Comparison of ENCODE assay signal across 9 cellular contexts in the genomic region with DNA sequence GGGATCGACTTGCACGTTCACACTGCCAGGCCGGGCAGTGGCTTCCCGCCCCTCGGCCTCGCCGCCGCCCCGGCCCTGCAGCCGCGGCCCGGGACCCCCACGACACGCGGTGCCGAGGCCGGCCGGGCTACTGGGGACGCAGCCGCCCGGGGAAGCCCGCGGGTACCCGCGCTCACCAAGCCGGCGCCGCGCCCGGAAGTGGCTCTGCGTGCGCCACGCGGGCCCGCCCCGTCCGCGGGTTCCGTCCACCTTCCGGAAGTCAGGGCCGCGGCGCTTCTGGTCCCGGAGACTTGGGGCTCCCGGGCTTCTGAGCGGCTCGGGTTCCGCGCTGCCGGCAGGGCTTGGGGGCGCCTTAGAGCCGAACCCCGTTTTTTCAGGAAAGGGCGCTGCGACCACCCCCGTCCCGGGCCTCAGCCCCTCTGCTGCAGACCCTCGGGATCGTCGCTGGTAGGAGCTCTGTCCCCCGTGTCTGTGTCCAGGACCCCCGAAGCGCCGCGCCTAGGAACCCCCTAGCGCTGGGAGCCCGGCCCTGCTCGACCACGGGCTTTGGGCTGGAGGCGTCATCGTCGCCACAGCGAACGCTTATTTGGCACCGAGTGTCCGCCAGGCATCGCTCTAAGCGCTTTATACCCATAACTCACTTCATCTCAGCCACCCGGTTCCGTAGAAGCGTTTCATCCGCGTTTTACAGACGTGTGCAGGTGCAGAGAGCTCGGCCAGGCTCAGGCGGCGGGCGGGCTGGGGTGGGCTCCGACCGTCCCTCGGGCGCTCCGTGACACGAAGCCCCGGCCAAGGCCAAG. TPM values are rescaled to one million over a fixed set of nuclear protein-coding genes. Genes with fewer than 3 reads are reported as not detected.
DNase-seq lines count a peak whose midpoint lies in the region; ATAC-seq, FAIRE-seq and TF ChIP-seq lines count a peak whose summit lies in the region.
"Had no signal": no experiment of that assay in that cellular context is flagged by ENCODE, and none has a peak within 500 bp of the region (broad histone marks: within the 10 kb centered on the region; RNA-seq: fewer than 3 reads in every experiment).

A gene with protein sequence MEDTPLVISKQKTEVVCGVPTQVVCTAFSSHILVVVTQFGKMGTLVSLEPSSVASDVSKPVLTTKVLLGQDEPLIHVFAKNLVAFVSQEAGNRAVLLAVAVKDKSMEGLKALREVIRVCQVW (minus strand): TSS at position 200 of the 800 bp plus-strand sequence. CDS start 693 bp downstream, outside the sequence.

- no peaks in the 10 kb centered on the region for H3K36me3 ChIP-seq in kidney (ENCODE audit: control insufficient read depth in 1 of 2, insufficient read depth in 2 of 2, low read length in 2 of 2)

- no peaks in the 10 kb centered on the region for H3K9me3 ChIP-seq in kidney (ENCODE audit: control insufficient read depth in 1 of 2, low read length in 2 of 2)

- peak within 1 kb of the TSS; percentile 87 to 88 for H3K27ac ChIP-seq in kidney (ENCODE audit: low read depth in 2 of 2, low read length in 2 of 2)

- TF ChIP-seq CTCF in AG09309 (IDR thresholded peaks at IDR 0.05; ENCODE audit: control insufficient read depth, insufficient read depth, low read depth, low read length, missing control alignments): peak; percentile 31
- peak; percentile 4 for TF ChIP-seq CTCF in kidney (IDR thresholded peaks at IDR 0.05; ENCODE audit: borderline replicate concordance, extremely low read depth, insufficient read depth)

- H3K27ac Mint-ChIP-seq in central memory CD8-positive, alpha-beta T cell (ENCODE audit: low read depth): peak within 1 kb of the TSS; percentile 86

- H3K4me3 ChIP-seq in AG09309 (ENCODE audit: control insufficient read depth, low read depth, low read length) (peak within 1 kb of the TSS; percentile 98), kidney (ENCODE audit: low read length in 2 of 2) (peak within 1 kb of the TSS; percentile 85 to 88)

- H3K4me1 Mint-ChIP-seq in central memory CD8-positive, alpha-beta T cell: peaks cover 21% of the 10 kb centered on the region

- peak within 1 kb of the TSS; percentile 87 to 90 for H3K9ac ChIP-seq in kidney (ENCODE audit: low read length in 2 of 2)

- peaks cover 7% of the 10 kb centered on the region for H3K36me3 Mint-ChIP-seq in central memory CD8-positive, alpha-beta T cell (ENCODE audit: insufficient read depth)

- H3K9me3 Mint-ChIP-seq in central memory CD8-positive, alpha-beta T cell: no peaks in the 10 kb centered on the region

- DNase-seq in AG09309 (ENCODE audit: low read depth): no peak
- DNase-seq in NCI-H345 (lab: John Stamatoyannopoulos, UW): peak; percentile 93
- DNase-seq in activated CD4-positive, CD25-positive, alpha-beta regulatory T cell treated with anti-CD3 and anti-CD28 coated beads, Interleukin-2, amount 50 U/mL, for 16 hours (ENCODE audit: low read depth, low spot score): peak; percentile 75
- DNase-seq in central memory CD8-positive, alpha-beta T cell (ENCODE audit: low spot score in 2 of 2): peak; percentile 76 to 79
- peak; percentile 98 for DNase-seq in kidney
- peak; percentile 73 to 83 for DNase-seq in stimulated activated CD4-positive, alpha-beta T cell treated with anti-CD3 and anti-CD28 coated beads, Interleukin-15, amount 100 ng/mL, for 1 hour (ENCODE audit: low read depth in 1 of 2, low spot score in 1 of 2)

- H3K27me3 Mint-ChIP-seq in central memory CD8-positive, alpha-beta T cell: no peaks in the 10 kb centered on the region

- no peak for FAIRE-seq in kidney (lab: Jason Lieb, UNC)
- FAIRE-seq: TTC549 had no signal

- peak within 1 kb of the TSS; percentile 81 for H3K4me3 Mint-ChIP-seq in central memory CD8-positive, alpha-beta T cell

- H3K4me1 ChIP-seq in kidney (ENCODE audit: control insufficient read depth in 1 of 2, insufficient read depth in 1 of 2, low read depth in 1 of 2, low read length in 2 of 2): peaks cover 16 to 20% of the 10 kb centered on the region in 2 donors

- ATAC-seq in GM18907 (IDR thresholded peaks at IDR 0.05; ENCODE audit: unreplicated experiment) (peak; percentile 83), HG03139 (IDR thresholded peaks at IDR 0.05; ENCODE audit: unreplicated experiment) (peak; percentile 84)
- ATAC-seq in central memory CD8-positive, alpha-beta T cell (replicated peaks; ENCODE audit: extremely low read depth, poor library complexity, severe bottlenecking): peak; percentile 92

- intact Hi-C loops in kidney (cut with DNase I): no loop called here

RNA-seq across cellular contexts. Expression of the gene that starts here (rescaled TPM):
- 29.7 TPM for total RNA-seq in kidney
- polyA plus RNA-seq in kidney (ENCODE audit: insufficient read depth, low read depth, low replicate concordance): 66.6 TPM
